ENCODE assay signal across 1 cellular context in the genomic region with DNA sequence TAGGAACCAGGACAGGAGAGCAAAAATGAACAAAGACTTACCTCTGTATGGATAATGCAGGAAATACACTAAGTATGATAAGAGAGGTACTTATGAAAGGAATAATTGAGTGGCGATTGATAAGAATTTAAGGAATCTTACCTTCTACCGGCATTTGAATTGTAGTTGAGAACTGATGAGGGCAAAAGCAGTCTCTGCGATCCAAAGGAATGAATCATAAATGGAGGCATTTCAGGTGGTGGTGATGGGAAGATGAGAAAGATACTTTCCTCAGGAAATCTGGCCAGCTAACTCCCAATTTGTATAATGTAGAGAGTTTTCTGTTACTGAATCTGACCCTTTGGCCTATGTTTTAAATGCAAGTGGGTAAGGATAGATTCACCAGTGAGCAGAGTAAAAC.
TF ChIP-seq lines count a peak whose summit lies in the region.

No MANE protein-coding gene starts in this region.

TF ChIP-seq in GM23338, 12 proteins besides CTCF, POLR2A, EP300 and RAD21 (continued from another document):
- TF ChIP-seq ZNF462 (CRISPR knock-in tag; IDR thresholded peaks at IDR 0.05): no peak
TF ChIP-seq in GM23338: peak in this region for 0.
